In the genomic region with DNA sequence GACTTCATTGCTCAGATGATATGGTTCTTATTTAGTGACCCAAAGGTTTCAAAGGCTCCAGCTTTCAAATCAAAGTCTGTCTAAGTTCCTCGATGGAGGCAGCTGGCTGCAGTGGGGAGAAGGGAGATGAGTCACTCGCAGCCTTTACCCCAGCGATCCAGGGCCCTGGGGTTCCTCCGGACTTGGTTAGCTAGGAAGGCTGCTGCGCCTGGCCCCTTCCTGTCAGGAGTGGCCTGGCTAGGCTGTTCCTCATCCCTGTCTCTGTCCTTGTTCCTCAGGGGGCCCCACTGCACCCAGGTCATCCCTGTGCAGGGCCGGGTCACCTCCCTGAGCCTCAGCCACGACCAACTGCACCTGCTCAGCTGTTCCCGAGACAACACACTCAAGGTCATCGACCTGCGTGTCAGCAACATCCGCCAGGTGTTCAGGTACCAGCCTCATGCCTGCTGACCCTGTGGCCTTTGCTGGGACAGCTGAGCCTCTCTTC, we compare ENCODE assay signal across 10 cellular contexts. TPM values are rescaled to one million over a fixed set of nuclear protein-coding genes. Genes with fewer than 3 reads are reported as not detected.
DNase-seq lines count a peak whose midpoint lies in the region; ATAC-seq and TF ChIP-seq lines count a peak whose summit lies in the region.
"Had no signal": no experiment of that assay in that cellular context is flagged by ENCODE, and none has a peak within 500 bp of the region (broad histone marks: within the 10 kb centered on the region; RNA-seq: fewer than 3 reads in every experiment).

No MANE protein-coding gene starts in this region.

- TF ChIP-seq RAD21 in IMR-90 (IDR thresholded peaks at IDR 0.05; ENCODE audit: low read length): no peak

- WGBS in IMR-90 (ENCODE audit: extremely low coverage in 2 of 2, insufficient read length in 1 of 2), 2 experiments: 71% methylated on average over 6 of the region's 11 CpGs; no CpG with 5 or more reads in 1 of the 2 experiments
- no CpG with 5 or more reads among the region's 11 CpGs for WGBS in neuronal stem cell (ENCODE audit: extremely low coverage in 2 of 2, insufficient read length in 2 of 2, insufficient replicate concordance in 1 of 2), 2 donors

- DNase-seq in CD4-positive, CD25-positive, alpha-beta regulatory T cell: no peak
- DNase-seq in IMR-90 (peak; percentile 44), astrocyte of the hippocampus (ENCODE audit: low read depth, low spot score) (peak; percentile 35), neuronal stem cell (ENCODE audit: low spot score) (no peak), MG63 (no peak), SKM-1 treated with dmso at 0.1 percent for 144 hours (lab: John Stamatoyannopoulos, UW; ENCODE audit: unreplicated experiment) (no peak), caudate nucleus (lab: John Stamatoyannopoulos, UW) (no peak)
- no peak for DNase-seq in activated effector memory CD4-positive, alpha-beta T cell treated with anti-CD3 and anti-CD28 coated beads, Interleukin-2, amount 50 U/mL, for 16 hours
- DNase-seq: GF-D8, NCI-H748 treated with DMSO at 0.1 percent for 48 hours had no signal

- H3K14ac ChIP-seq in IMR-90 (replicated peaks; ENCODE audit: low read depth, low read length): no peak overlapping the region
- H3K14ac ChIP-seq in neuronal stem cell (ENCODE audit: low read length): peak overlapping the region; percentile 0

- H4K91ac ChIP-seq in IMR-90 (ENCODE audit: insufficient read depth, low read depth, low read length): no peak overlapping the region
- no peak overlapping the region for H4K91ac ChIP-seq in neuronal stem cell (ENCODE audit: low read depth, low read length, poor library complexity)

- no peak for TF ChIP-seq POLR2A in IMR-90 (IDR thresholded peaks at IDR 0.05; ENCODE audit: low read depth, low read length)

- H3K9me3 ChIP-seq in CD4-positive, CD25-positive, alpha-beta regulatory T cell (ENCODE audit: control insufficient read depth in 2 of 2, low read length in 2 of 2): no peaks in the 10 kb centered on the region
- no peaks in the 10 kb centered on the region for H3K9me3 ChIP-seq in IMR-90 (ENCODE audit: control insufficient read depth, insufficient read depth, low read length)
- H3K9me3 ChIP-seq in neuronal stem cell (replicated peaks in 1 of 2; ENCODE audit: control insufficient read depth in 2 of 2, insufficient read depth in 1 of 2, low read depth in 1 of 2, low read length in 2 of 2): no peaks in the 10 kb centered on the region
- no peaks in the 10 kb centered on the region for H3K9me3 ChIP-seq in MG63

- ATAC-seq in CD4-positive, CD25-positive, alpha-beta regulatory T cell (ENCODE audit: low read depth in 2 of 2): peak; percentile 9 to 11
- peak; percentile 35; the same call in 1 of the 2 replicates for ATAC-seq in IMR-90 (ENCODE audit: low read depth)

- CTCF ChIA-PET in IMR-90 (lab: Yijun Ruan, JAX): interaction anchor here (0.8 to 2.8 kb wide), 4 partner anchors 34 to 350 kb away, joined by 3 to 11 read pairs (median 4); a partner anchor contains a TSS

- H3K18ac ChIP-seq in IMR-90 (ENCODE audit: low read depth, low read length): no peak overlapping the region
- H3K18ac ChIP-seq in neuronal stem cell (ENCODE audit: low read length): no peak overlapping the region

- no peaks in the 10 kb centered on the region for H3K27me3 Mint-ChIP-seq in CD4-positive, CD25-positive, alpha-beta regulatory T cell

- no peak overlapping the region for H3K4me3 ChIP-seq in CD4-positive, CD25-positive, alpha-beta regulatory T cell (ENCODE audit: low read depth, low read length)
- H3K4me3 ChIP-seq in IMR-90 (ENCODE audit: insufficient read depth, low read depth, low read length) (no peak overlapping the region), neuronal stem cell (ENCODE audit: low read length in 2 of 2) (no peak overlapping the region), MG63 (no peak overlapping the region)

- H3K4me2 ChIP-seq in IMR-90 (ENCODE audit: low read depth, low read length) (no peak overlapping the region), neuronal stem cell (ENCODE audit: insufficient read depth, low read length, poor library complexity, severe bottlenecking) (no peak overlapping the region)

- peaks cover 4% of the 10 kb centered on the region for H3K36me3 Mint-ChIP-seq in CD4-positive, CD25-positive, alpha-beta regulatory T cell

- peak overlapping the region in 2 of 4 donors; percentile 27 to 38 for H3K4me3 Mint-ChIP-seq in CD4-positive, CD25-positive, alpha-beta regulatory T cell

- H3K4ac ChIP-seq in IMR-90 (ENCODE audit: low read depth, low read length) (no peak overlapping the region), neuronal stem cell (ENCODE audit: low read length) (no peak overlapping the region)

- H2BK5ac ChIP-seq in IMR-90 (ENCODE audit: low read depth, low read length, poor library complexity, severe bottlenecking): no peak overlapping the region
- no peak overlapping the region for H2BK5ac ChIP-seq in neuronal stem cell (ENCODE audit: low read length)

- no peak overlapping the region for H3K56ac ChIP-seq in IMR-90 (ENCODE audit: extremely low read depth, insufficient read depth, low read length)

- H3K23ac ChIP-seq in IMR-90 (ENCODE audit: low read depth, low read length) (no peak overlapping the region), neuronal stem cell (ENCODE audit: low read depth, low read length, poor library complexity) (peak overlapping the region; percentile 76)

- no peak overlapping the region for H3K9ac ChIP-seq in IMR-90 (ENCODE audit: low read depth, low read length)
- no peak overlapping the region for H3K9ac ChIP-seq in neuronal stem cell (ENCODE audit: low read depth, low read length, poor library complexity)

- H2BK15ac ChIP-seq in IMR-90 (ENCODE audit: low read depth, low read length) (no peak overlapping the region), neuronal stem cell (ENCODE audit: low read length) (no peak overlapping the region)

- H3K27ac Mint-ChIP-seq in CD4-positive, CD25-positive, alpha-beta regulatory T cell: peak overlapping the region; percentile 57 to 83 (median 78)

- no TSS peak for BruUV-seq in IMR-90 (replicated peaks; lab: Mats Ljungman, UMichigan)

- H2BK20ac ChIP-seq in IMR-90 (ENCODE audit: low read depth, low read length): no peak overlapping the region

- H3K4me1 ChIP-seq in CD4-positive, CD25-positive, alpha-beta regulatory T cell (ENCODE audit: control insufficient read depth, insufficient read depth, low read length, poor library complexity, severe bottlenecking): peaks cover 6% of the 10 kb centered on the region
- peaks cover 4% of the 10 kb centered on the region; the same call in 1 of the 2 replicates for H3K4me1 ChIP-seq in IMR-90 (ENCODE audit: control insufficient read depth, insufficient read depth, low read length)
- H3K4me1 ChIP-seq in neuronal stem cell (ENCODE audit: control insufficient read depth in 2 of 2, insufficient read depth in 1 of 2, low read depth in 1 of 2, low read length in 2 of 2): peaks cover 5 to 6% of the 10 kb centered on the region in 2 donors

- no peak overlapping the region for H4K5ac ChIP-seq in IMR-90 (ENCODE audit: low read depth, low read length)

- peaks cover 3% of the 10 kb centered on the region for H3K9me1 ChIP-seq in IMR-90 (ENCODE audit: insufficient read depth, low read length)

- dilution Hi-C loops in IMR-90 (cut with HindIII; ENCODE audit: low sequenced_read_pairs, unreplicated experiment): no loop called here

- H2AK5ac ChIP-seq in IMR-90 (ENCODE audit: low read depth, low read length): no peak overlapping the region
- H2AK5ac ChIP-seq in neuronal stem cell (ENCODE audit: low read depth, low read length): no peak overlapping the region

- H3K27ac ChIP-seq in CD4-positive, CD25-positive, alpha-beta regulatory T cell (ENCODE audit: insufficient read depth, low read length, poor library complexity, severe bottlenecking): peak overlapping the region; percentile 55
- H3K27ac ChIP-seq in IMR-90 (ENCODE audit: insufficient read depth, low read length) (no peak overlapping the region), neuronal stem cell (replicated peaks; ENCODE audit: low read length) (no peak overlapping the region), caudate nucleus (ENCODE audit: low read depth, low read length) (no peak overlapping the region)

- H2BK120ac ChIP-seq in IMR-90 (ENCODE audit: low read depth, low read length): no peak overlapping the region
- no peak overlapping the region for H2BK120ac ChIP-seq in neuronal stem cell (ENCODE audit: low read depth, low read length)

- peak overlapping the region; percentile 58 for H2AK9ac ChIP-seq in IMR-90 (replicated peaks; ENCODE audit: low read depth, low read length, poor library complexity)

- H2AFZ ChIP-seq in IMR-90 (replicated peaks; ENCODE audit: low read length, poor library complexity): peak overlapping the region; percentile 33
- H2AFZ ChIP-seq in neuronal stem cell (ENCODE audit: low read length): no peak overlapping the region

- H2BK12ac ChIP-seq in neuronal stem cell (ENCODE audit: low read length): no peak overlapping the region

- H3K27me3 ChIP-seq in CD4-positive, CD25-positive, alpha-beta regulatory T cell (ENCODE audit: control insufficient read depth, insufficient read depth, low read length): no peaks in the 10 kb centered on the region
- no peaks in the 10 kb centered on the region for H3K27me3 ChIP-seq in IMR-90 (ENCODE audit: control insufficient read depth, insufficient read depth, low read length)
- no peaks in the 10 kb centered on the region for H3K27me3 ChIP-seq in neuronal stem cell (ENCODE audit: control insufficient read depth in 3 of 3, insufficient read depth in 3 of 3, low read depth in 1 of 3, low read length in 3 of 3)
- no peaks in the 10 kb centered on the region for H3K27me3 ChIP-seq in MG63

- no peaks in the 10 kb centered on the region for H3K9me3 Mint-ChIP-seq in CD4-positive, CD25-positive, alpha-beta regulatory T cell

- no peak for TF ChIP-seq CTCF in IMR-90 (conservative IDR thresholded peaks at IDR 0.05; ENCODE audit: low read depth, low read length)

- POLR2A ChIA-PET in IMR-90 (lab: Charles Lee; ENCODE audit: unreplicated experiment): no interaction called here

- in situ Hi-C loops in IMR-90 (cut with MboI; ENCODE audit: low sequenced_read_pairs): loop anchor here (5.0 kb wide), 1 partner anchor 414 kb away; no protein-coding TSS in a partner anchor

- H3K79me1 ChIP-seq in IMR-90 (ENCODE audit: low read depth in 1 of 2, low read length in 2 of 2) (peaks cover 0 to 6% of the 10 kb centered on the region in 2 experiments; a peak in 1 of 4 replicates), neuronal stem cell (ENCODE audit: low read depth, low read length) (no peaks in the 10 kb centered on the region)

- intact Hi-C loops in IMR-90 (cut with micrococcal nuclease): no loop called here

- H3K36me3 ChIP-seq in CD4-positive, CD25-positive, alpha-beta regulatory T cell (ENCODE audit: control insufficient read depth, insufficient read depth, low read length): peaks cover 26% of the 10 kb centered on the region
- H3K36me3 ChIP-seq in IMR-90 (ENCODE audit: control insufficient read depth, insufficient read depth, low read length): no peaks in the 10 kb centered on the region; the same call in 1 of the 2 replicates
- H3K36me3 ChIP-seq in neuronal stem cell (replicated peaks in 1 of 2; ENCODE audit: control insufficient read depth in 2 of 2, insufficient read depth in 2 of 2, low read length in 2 of 2): peaks cover 2 to 4% of the 10 kb centered on the region in 2 donors
- H3K36me3 ChIP-seq in MG63: peaks cover 3% of the 10 kb centered on the region

- H3K4me1 Mint-ChIP-seq in CD4-positive, CD25-positive, alpha-beta regulatory T cell: peaks cover 0 to 22% (median 9%) of the 10 kb centered on the region in 4 donors

- H4K8ac ChIP-seq in IMR-90 (ENCODE audit: low read depth in 2 of 2, low read length in 2 of 2) (no peak overlapping the region), neuronal stem cell (ENCODE audit: low read depth, low read length) (no peak overlapping the region)

- no peaks in the 10 kb centered on the region; the same call in 1 of the 2 replicates for H4K20me1 ChIP-seq in IMR-90 (ENCODE audit: insufficient read depth, low read length)

RNA-seq across cellular contexts. Expression of a gene that starts 13.9 kb away (rescaled TPM):
- 89.9 TPM for total RNA-seq in CD4-positive, CD25-positive, alpha-beta regulatory T cell
- 10 to 100 TPM in 2 of 4 donors, 1 to 10 TPM in 2; 6.7 to 13.3 (median 9.3) TPM for polyA plus RNA-seq in CD4-positive, CD25-positive, alpha-beta regulatory T cell
- total RNA-seq in IMR-90 (2012; rRNA removed): 1.3 and 1.4 TPM in 2 replicates
- polyA plus RNA-seq in IMR-90 (2012; rRNA removed): 12.2 and 12.7 TPM in 2 replicates
- 2.9 and 5.8 TPM in 2 replicates for polyA plus RNA-seq in IMR-90 (2012; cell fraction: cytosol; rRNA removed)
- 186 and 227 TPM in 2 replicates for polyA plus RNA-seq in IMR-90 (2012; cell fraction: nucleus; rRNA removed; ENCODE audit: low replicate concordance)
- polyA plus RNA-seq in neuronal stem cell (2013, experiment 1 of 2): 18.3 TPM
- 16.1 TPM for polyA plus RNA-seq in neuronal stem cell (2013, experiment 2 of 2)
- 2.2 and 5.1 TPM in 2 replicates for total RNA-seq in MG63 (2014; rRNA removed; shearing (Covaris generic); ENCODE audit: low replicate concordance)

RNA-seq across cellular contexts. Expression of a gene that starts 34.3 kb away (rescaled TPM):
- 11.2 TPM for total RNA-seq in CD4-positive, CD25-positive, alpha-beta regulatory T cell
- polyA plus RNA-seq in CD4-positive, CD25-positive, alpha-beta regulatory T cell: 10 to 100 TPM; 13.6 to 16.8 (median 14.0) TPM
- 22.2 and 23.8 TPM in 2 replicates for total RNA-seq in IMR-90 (2012; rRNA removed)
- 32.9 and 37.4 TPM in 2 replicates for polyA plus RNA-seq in IMR-90 (2012; rRNA removed)
- polyA plus RNA-seq in IMR-90 (2012; cell fraction: cytosol; rRNA removed): 51.8 and 54.8 TPM in 2 replicates
- 18.7 and 29.9 TPM in 2 replicates for polyA plus RNA-seq in IMR-90 (2012; cell fraction: nucleus; rRNA removed; ENCODE audit: low replicate concordance)
- polyA plus RNA-seq in neuronal stem cell (2013, experiment 1 of 2): 19.9 TPM
- polyA plus RNA-seq in neuronal stem cell (2013, experiment 2 of 2): 17.9 TPM
- total RNA-seq in MG63 (2014; rRNA removed; shearing (Covaris generic); ENCODE audit: low replicate concordance): 0.91 and 15.1 TPM in 2 replicates

Comparison
In these comparisons a context has a peak if more than half of its experiments do, and no peak if none do; other contexts are left out.
1. DNase-seq: peak in IMR-90 (single experiment) and astrocyte of the hippocampus (single experiment); none in CD4-positive, CD25-positive, alpha-beta regulatory T cell (0 of 3), neuronal stem cell (single experiment), MG63 (single experiment), SKM-1 treated with dmso at 0.1 percent for 144 hours (single experiment), activated effector memory CD4-positive, alpha-beta T cell treated with anti-CD3 and anti-CD28 coated beads, Interleukin-2, amount 50 U/mL, for 16 hours (single experiment) and caudate nucleus (0 of 61).
2. RNA of a gene that starts 13.9 kb away (total RNA-seq): 89.9 TPM in CD4-positive, CD25-positive, alpha-beta regulatory T cell (single experiment); 2.2 to 5.1 TPM in MG63 and 1.3 to 1.4 TPM in IMR-90; every median in the first group is over 10 times any median in the second.